Comparison of ENCODE assay signal across 25 cellular contexts in genomic region chr12:13095266-13095995, GRCh38. TPM values are rescaled to one million over a fixed set of nuclear protein-coding genes. Genes with fewer than 3 reads are reported as not detected.
DNase-seq lines count a peak whose midpoint lies in the region; ATAC-seq and TF ChIP-seq lines count a peak whose summit lies in the region.
"Had no signal": no experiment of that assay in that cellular context is flagged by ENCODE, and none has a peak within 500 bp of the region (broad histone marks: within the 10 kb centered on the region; RNA-seq: fewer than 3 reads in every experiment).

No MANE protein-coding gene starts in this region.

- POLR2A ChIA-PET in A673 (lab: Charles Lee; ENCODE audit: low non-redundant PET), result no interaction called here

- H3K4ac ChIP-seq in mesendoderm (ENCODE audit: low read depth, low read length), result no peak overlapping the region

- H3K4me2 ChIP-seq in GM23248 (ENCODE audit: unreplicated experiment) (peak overlapping the region; percentile 52), mesendoderm (ENCODE audit: low read length) (no peak overlapping the region)
- H3K4me2 ChIP-seq: KMS-11, smooth muscle cell had no signal

- WGBS in GM23248 (ENCODE audit: low coverage in 1 of 2, low lambda C conversion rate in 2 of 2, missing lambda C conversion rate in 2 of 2), 2 experiments, result 85 to 86% methylated on average over 8 of the region's 8 CpGs
- WGBS in mesendoderm (ENCODE audit: extremely low coverage, insufficient coverage, low lambda C conversion rate), result no CpG with 5 or more reads among the region's 8 CpGs
- 77 to 91% (median 81%) methylated on average over 8 of the region's 8 CpGs for WGBS in adrenal gland, 4 donors

- H4K20me1 ChIP-seq in GM23248 (ENCODE audit: insufficient read depth), result no peaks in the 10 kb centered on the region

- H3K9me3 ChIP-seq in A673 (ENCODE audit: low read depth, low read length, poor library complexity, severe bottlenecking) (no peaks in the 10 kb centered on the region), GM23248 (ENCODE audit: low read depth) (no peaks in the 10 kb centered on the region), adrenal gland (replicated peaks in 1 of 3) (no peaks in the 10 kb centered on the region)
- H3K9me3 ChIP-seq: ovary had no signal

- TF ChIP-seq CTCF in A673 (conservative IDR thresholded peaks at IDR 0.05; ENCODE audit: low read depth, low read length), result no peak
- TF ChIP-seq CTCF in adrenal gland (IDR thresholded peaks at IDR 0.05), result no peak

- H4K5ac ChIP-seq in mesendoderm (ENCODE audit: low read length), result no peak overlapping the region

- H3K18ac ChIP-seq in mesendoderm (ENCODE audit: low read length), result no peak overlapping the region

- H3K4me1 ChIP-seq in A673 (ENCODE audit: insufficient read depth, low read length, poor library complexity, severe bottlenecking) (peaks cover 57% of the 10 kb centered on the region), GM23248 (ENCODE audit: insufficient read depth) (peaks cover 64% of the 10 kb centered on the region), mesendoderm (ENCODE audit: control insufficient read depth, low read depth, low read length) (peaks cover 6% of the 10 kb centered on the region), adrenal gland (replicated peaks in 1 of 2) (peaks cover 12 to 37% of the 10 kb centered on the region in 2 donors)

- no peaks in the 10 kb centered on the region for H3K9me2 ChIP-seq in GM23248 (ENCODE audit: insufficient read depth)

- peaks cover 61% of the 10 kb centered on the region for H3F3A ChIP-seq in GM23248 (ENCODE audit: insufficient read depth)

- H3K27ac ChIP-seq in A673 (ENCODE audit: low read depth, low read length, poor library complexity, severe bottlenecking) (no peak overlapping the region), GM23248 (0 out of 2 replicates have a peak overlapping the region, but pooled peaks have one; percentile 67), mesendoderm (ENCODE audit: low read depth, low read length) (no peak overlapping the region), adrenal gland (no peak overlapping the region)
- H3K27ac ChIP-seq: cardiac muscle cell, KMS-11, ovary had no signal

- no peak overlapping the region for H2BK15ac ChIP-seq in mesendoderm (replicated peaks; ENCODE audit: low read depth)

- H3K79me2 ChIP-seq in GM23248 (ENCODE audit: insufficient read depth) (no peaks in the 10 kb centered on the region), mesendoderm (ENCODE audit: control insufficient read depth, insufficient read depth, low read length) (no peaks in the 10 kb centered on the region)

- no peak overlapping the region for H4K8ac ChIP-seq in mesendoderm (ENCODE audit: low read depth, low read length)

- intact Hi-C loops in A673 (cut with micrococcal nuclease; ENCODE audit: unreplicated experiment) (loop anchor here (5.0 kb wide), 1 partner anchor 108 kb away; no protein-coding TSS in a partner anchor), adrenal gland (cut with DNase I) (loop anchor here (5.0 to 10.0 kb wide), 3 partner anchors 107 to 181 kb away; no protein-coding TSS in a partner anchor), sciatic nerve (cut with DNase I) (loop anchor here (5.0 kb wide), 1 partner anchor 117 kb away; no protein-coding TSS in a partner anchor)

- no peak overlapping the region for H2AK5ac ChIP-seq in mesendoderm (ENCODE audit: low read length)

- no peaks in the 10 kb centered on the region for H3K79me1 ChIP-seq in mesendoderm (ENCODE audit: low read length)

- H3K36me3 ChIP-seq in A673 (ENCODE audit: insufficient read depth, low read length, poor library complexity, severe bottlenecking) (no peaks in the 10 kb centered on the region), GM23248 (ENCODE audit: low read depth) (no peaks in the 10 kb centered on the region), mesendoderm (ENCODE audit: control insufficient read depth, insufficient read depth, low read length) (no peaks in the 10 kb centered on the region), adrenal gland (replicated peaks in 1 of 2) (no peaks in the 10 kb centered on the region)
- H3K36me3 ChIP-seq: cardiac muscle cell, ovary had no signal

- H2AFZ ChIP-seq in GM23248, result no peak overlapping the region

- no peak overlapping the region for H2BK120ac ChIP-seq in mesendoderm (ENCODE audit: low read depth, low read length)

- in situ Hi-C loops in GM23248 (cut with MboI), result loop anchor here (5.0 kb wide), 1 partner anchor 117 kb away; no protein-coding TSS in a partner anchor

- ATAC-seq in sciatic nerve, result no peak
- ATAC-seq: activated CD8-positive, alpha-beta T cell treated with anti-CD3 and anti-CD28 coated beads, Interleukin-2, amount 10 ng/mL, durations not matched to agents 7 days and 5 days; naive thymus-derived CD4-positive, alpha-beta T cell had no signal

- no peak overlapping the region for H3K56ac ChIP-seq in mesendoderm (ENCODE audit: low read length)

- peak; percentile 42 for DNase-seq in A673 (ENCODE audit: low spot score)
- DNase-seq in GM23248, result no peak
- DNase-seq in NCI-H82 treated with DMSO at 0.1 percent for 48 hours (lab: John Stamatoyannopoulos, UW; ENCODE audit: unreplicated experiment), result peak; percentile 97
- DNase-seq in mesendoderm, result no peak
- DNase-seq in adrenal gland, result no peak
- no peak for DNase-seq in sciatic nerve (ENCODE audit: low spot score)
- DNase-seq in NCI-H1092 treated with DMSO at 0.1 percent for 48 hours (lab: John Stamatoyannopoulos, UW), result no peak
- DNase-seq in OCI-M1 (lab: John Stamatoyannopoulos, UW), result no peak
- DNase-seq: activated CD8-positive, alpha-beta T cell treated with anti-CD3 and anti-CD28 coated beads, Interleukin-2, amount 10 ng/mL, durations not matched to agents 7 days and 5 days; activated T-cell treated with anti-CD3 and anti-CD28 coated beads, Interleukin-2, amount 50 U/mL, for 1 hour; CD4-positive, CD25-positive, alpha-beta regulatory T cell; foreskin fibroblast; GDM1; hypothalamus; kidney; naive thymus-derived CD4-positive, alpha-beta T cell; NCI-H1105; ovary; stimulated activated CD4-positive, alpha-beta T cell treated with anti-CD3 and anti-CD28 coated beads, Interleukin-2, amount 100 ng/mL, for 48 hours; stimulated activated naive CD4-positive, alpha-beta T cell treated with Interleukin-2 at 50 U/mL for 16 hours had no signal

- BruUV-seq in A673 (replicated peaks; lab: Mats Ljungman, UMichigan), result no TSS peak

- CTCF ChIA-PET in A673 (lab: Charles Lee), result no interaction called here

- peak overlapping the region; percentile 10 for H3K23ac ChIP-seq in mesendoderm (ENCODE audit: low read length)

- H2BK5ac ChIP-seq in mesendoderm (ENCODE audit: low read length), result no peak overlapping the region

- H3K4me3 ChIP-seq in A673 (ENCODE audit: low read depth, low read length, poor library complexity, severe bottlenecking) (no peak overlapping the region), GM23248 (no peak overlapping the region), mesendoderm (ENCODE audit: low read length) (no peak overlapping the region), adrenal gland (no peak overlapping the region)
- H3K4me3 ChIP-seq: cardiac muscle cell, ovary, smooth muscle cell had no signal

- H3K27me3 ChIP-seq in A673 (replicated peaks; ENCODE audit: insufficient read depth, low read depth, low read length, poor library complexity), result no peaks in the 10 kb centered on the region
- no peaks in the 10 kb centered on the region for H3K27me3 ChIP-seq in GM23248 (replicated peaks; ENCODE audit: insufficient read depth)
- H3K27me3 ChIP-seq in mesendoderm (ENCODE audit: insufficient read depth, low read length, poor library complexity), result no peaks in the 10 kb centered on the region
- H3K27me3 ChIP-seq in adrenal gland, result peaks cover 3% of the 10 kb centered on the region
- H3K27me3 ChIP-seq: cardiac muscle cell, ovary had no signal

- TF ChIP-seq POLR2A in adrenal gland (IDR thresholded peaks at IDR 0.05), result no peak

- H3K9ac ChIP-seq in GM23248 (no peak overlapping the region), mesendoderm (ENCODE audit: low read length) (no peak overlapping the region)
- H3K9ac ChIP-seq: KMS-11 had no signal

RNA-seq across cellular contexts. Expression of gene GSG1, which starts 8.0 kb away (rescaled TPM):
- total RNA-seq in A673 (2021) (0.24 TPM in 1 of 2 replicates, not detected in the other), adrenal gland (not detected), sciatic nerve (not detected)
- 0.86 and 1.3 TPM in 2 replicates for total RNA-seq in GM23248 (2014; rRNA removed; shearing (Covaris generic))
- polyA plus RNA-seq in GM23248 (2016; fragmentation: Nextera tagmentation; extraction: Ambion mirVana) (2.0 and 2.9 TPM in 2 replicates), adrenal gland (not detected)
- 0.55 TPM for polyA plus RNA-seq in mesendoderm (2013, experiment 1 of 2)
- polyA plus RNA-seq in mesendoderm (2013, experiment 2 of 2), result 0.49 TPM
- total RNA-seq: activated CD8-positive, alpha-beta T cell treated with anti-CD3 and anti-CD28 coated beads, Interleukin-2, amount 10 ng/mL, durations not matched to agents 7 days and 5 days; cardiac muscle cell; CD4-positive, CD25-positive, alpha-beta regulatory T cell; dermis microvascular lymphatic vessel endothelial cell; lung microvascular endothelial cell; naive thymus-derived CD4-positive, alpha-beta T cell; ovary; smooth muscle cell had no signal
- polyA plus RNA-seq: naive thymus-derived CD4-positive, alpha-beta T cell; smooth muscle cell had no signal

RNA-seq across cellular contexts. Expression of gene FAM234B, which starts 51.2 kb away (rescaled TPM):
- total RNA-seq in A673 (2021) (11.8 and 13.2 TPM in 2 replicates), adrenal gland (1 to 10 TPM; 4.0 to 9.9 (median 7.2) TPM), sciatic nerve (7.8 TPM)
- total RNA-seq in GM23248 (2014; rRNA removed; shearing (Covaris generic)), result 5.0 and 6.4 TPM in 2 replicates
- polyA plus RNA-seq in GM23248 (2016; fragmentation: Nextera tagmentation; extraction: Ambion mirVana) (5.1 and 5.6 TPM in 2 replicates), adrenal gland (1 to 10 TPM in 1 of 3 donors, under 1 TPM in 2; 0.64 to 4.6 (median 0.67) TPM)
- 6.7 TPM for polyA plus RNA-seq in mesendoderm (2013, experiment 1 of 2)
- polyA plus RNA-seq in mesendoderm (2013, experiment 2 of 2), result 7.2 TPM

Comparison
In these comparisons a context has a peak if more than half of its experiments do, and no peak if none do; other contexts are left out.
1. DNase-seq: peak in A673 (single experiment) and NCI-H82 treated with DMSO at 0.1 percent for 48 hours (single experiment); none in GM23248 (single experiment), mesendoderm (single experiment), adrenal gland (0 of 7), sciatic nerve (single experiment), NCI-H1092 treated with DMSO at 0.1 percent for 48 hours (single experiment) and OCI-M1 (single experiment).